ENCODE assay signal across 17 cellular contexts in the genomic region with DNA sequence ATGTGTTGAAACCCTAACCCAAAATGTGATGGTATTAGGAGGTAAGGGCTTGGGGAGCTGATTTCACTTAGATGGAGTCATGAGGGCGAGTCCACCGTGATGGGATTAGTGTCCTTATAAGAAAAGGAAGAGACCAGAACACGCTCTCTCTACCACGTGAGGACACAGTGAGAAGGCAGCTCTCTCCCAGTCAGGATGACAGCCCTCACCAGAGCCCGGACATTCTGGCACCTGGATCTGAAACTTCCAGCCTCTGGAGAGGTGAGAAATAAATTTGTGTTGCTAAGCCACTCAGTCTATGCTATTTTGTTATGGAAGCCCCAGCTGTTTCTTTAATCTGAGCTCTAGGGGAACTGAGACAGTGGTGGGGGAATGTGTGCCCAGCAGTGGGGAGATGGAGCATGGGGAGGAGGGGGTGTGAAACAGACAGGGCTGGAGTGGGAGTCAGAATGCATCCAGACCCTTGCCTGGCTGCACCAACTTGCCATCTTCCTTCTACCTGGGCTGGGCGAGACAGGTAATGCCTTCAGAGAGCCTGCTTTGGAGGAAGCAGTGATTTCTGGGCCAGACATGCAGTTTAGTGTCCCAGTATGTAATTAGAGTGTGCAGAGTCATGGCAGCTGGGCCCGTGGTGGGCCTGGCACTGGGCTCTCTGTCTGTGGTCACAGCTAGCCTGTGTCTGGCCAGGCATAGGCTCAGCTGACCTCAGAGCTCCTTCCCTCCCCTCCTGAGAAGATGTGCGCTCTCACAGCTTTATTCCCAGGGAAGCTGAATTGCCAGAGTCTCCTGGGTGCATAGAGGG. TPM values are rescaled to one million over a fixed set of nuclear protein-coding genes. Genes with fewer than 3 reads are reported as not detected.
DNase-seq lines count a peak whose midpoint lies in the region; ATAC-seq, FAIRE-seq and TF ChIP-seq lines count a peak whose summit lies in the region.
"Had no signal": no experiment of that assay in that cellular context is flagged by ENCODE, and none has a peak within 500 bp of the region (broad histone marks: within the 10 kb centered on the region; RNA-seq: fewer than 3 reads in every experiment).

No MANE protein-coding gene starts in this region.

- peak; percentile 12 for DNase-seq in activated CD8-positive, alpha-beta memory T cell treated with anti-CD3 and anti-CD28 coated beads, Interleukin-2, amount 10 ng/mL, durations not matched to agents 7 days and 5 days
- DNase-seq in activated CD8-positive, alpha-beta memory T cell treated with anti-CD3 and anti-CD28 coated beads, Interleukin-2, amount 50 U/mL, for 4 hours: no peak
- DNase-seq in caudate nucleus (lab: John Stamatoyannopoulos, UW) (no peak), lower leg skin (ENCODE audit: low spot score in 2 of 2) (peak; percentile 16 to 76), tibial artery (peak in 1 of 2 donors; percentile 44), RCC 7860 (ENCODE audit: low spot score) (no peak)
- no peak for DNase-seq in activated naive CD4-positive, alpha-beta T cell treated with anti-CD3 and anti-CD28 coated beads, Interleukin-2, amount 50 U/mL, for 72 hours (ENCODE audit: low spot score in 2 of 2)
- DNase-seq: EL, H7, NCI-H1105 treated with DMSO at 0.1 percent for 48 hours, NCI-H187, NCI-H2171 had no signal

- FAIRE-seq in RCC 7860 (lab: Jason Lieb, UNC): no peak
- FAIRE-seq: HepG2 had no signal

- H3K4me3 ChIP-seq in lower leg skin (ENCODE audit: low read depth, poor library complexity, severe bottlenecking) (no peak overlapping the region), tibial artery (no peak overlapping the region)
- H3K4me3 ChIP-seq: BLaER1 had no signal

- H3K27me3 Mint-ChIP-seq in activated CD8-positive, alpha-beta memory T cell treated with anti-CD3 and anti-CD28 coated beads, Interleukin-2, amount 10 ng/mL, durations not matched to agents 7 days and 5 days: peaks cover 12% of the 10 kb centered on the region

- H3K27ac Mint-ChIP-seq in activated CD8-positive, alpha-beta memory T cell treated with anti-CD3 and anti-CD28 coated beads, Interleukin-2, amount 10 ng/mL, durations not matched to agents 7 days and 5 days: no peak overlapping the region
- peak overlapping the region in 1 of 2 donors; percentile 9 for H3K27ac Mint-ChIP-seq in activated naive CD4-positive, alpha-beta T cell treated with anti-CD3 and anti-CD28 coated beads, Interleukin-2, amount 50 U/mL, for 72 hours

- H3K36me3 ChIP-seq in tibial artery: no peaks in the 10 kb centered on the region
- H3K36me3 ChIP-seq: BLaER1 had no signal

- no peaks in the 10 kb centered on the region for H3K27me3 ChIP-seq in tibial artery

- H3K36me3 Mint-ChIP-seq in activated CD8-positive, alpha-beta memory T cell treated with anti-CD3 and anti-CD28 coated beads, Interleukin-2, amount 10 ng/mL, durations not matched to agents 7 days and 5 days: no peaks in the 10 kb centered on the region
- no peaks in the 10 kb centered on the region for H3K36me3 Mint-ChIP-seq in activated naive CD4-positive, alpha-beta T cell treated with anti-CD3 and anti-CD28 coated beads, Interleukin-2, amount 50 U/mL, for 72 hours

- H3K9me3 Mint-ChIP-seq in activated CD8-positive, alpha-beta memory T cell treated with anti-CD3 and anti-CD28 coated beads, Interleukin-2, amount 10 ng/mL, durations not matched to agents 7 days and 5 days (ENCODE audit: low read depth): no peaks in the 10 kb centered on the region
- H3K9me3 Mint-ChIP-seq in activated naive CD4-positive, alpha-beta T cell treated with anti-CD3 and anti-CD28 coated beads, Interleukin-2, amount 50 U/mL, for 72 hours: no peaks in the 10 kb centered on the region

- H3K27ac ChIP-seq in caudate nucleus (ENCODE audit: low read depth, low read length) (peak overlapping the region; percentile 64), tibial artery (peak overlapping the region; percentile 59 to 75)
- H3K27ac ChIP-seq: 22Rv1, BLaER1, KMS-11 had no signal

- no peaks in the 10 kb centered on the region for H3K4me1 Mint-ChIP-seq in activated CD8-positive, alpha-beta memory T cell treated with anti-CD3 and anti-CD28 coated beads, Interleukin-2, amount 10 ng/mL, durations not matched to agents 7 days and 5 days

- intact Hi-C loops in lower leg skin (cut with DNase I; ENCODE audit: low total_unique reads): no loop called here
- intact Hi-C loops in tibial artery (cut with DNase I; ENCODE audit: low total_unique reads): no loop called here

- H3K9me3 ChIP-seq in tibial artery: no peaks in the 10 kb centered on the region
- H3K9me3 ChIP-seq: BLaER1 had no signal

- TF ChIP-seq POLR2A in lower leg skin (IDR thresholded peaks at IDR 0.05): no peak

- H3K4me1 ChIP-seq in tibial artery: peaks cover 0 to 36% (median 26%) of the 10 kb centered on the region in 4 donors

- no peak for TF ChIP-seq CTCF in lower leg skin (IDR thresholded peaks at IDR 0.05)
- TF ChIP-seq CTCF in tibial artery (IDR thresholded peaks at IDR 0.05): no peak

- H3K4me3 Mint-ChIP-seq in activated CD8-positive, alpha-beta memory T cell treated with anti-CD3 and anti-CD28 coated beads, Interleukin-2, amount 10 ng/mL, durations not matched to agents 7 days and 5 days: no peak overlapping the region

- CTCF ChIA-PET in activated CD8-positive, alpha-beta memory T cell treated with anti-CD3 and anti-CD28 coated beads, Interleukin-2, amount 10 ng/mL, durations not matched to agents 7 days and 5 days (lab: Charles Lee): no interaction called here

- WGBS in lower leg skin, 2 donors: 83 to 96% methylated on average over 7 to 8 of the region's 8 CpGs

- no peak for ATAC-seq in activated CD8-positive, alpha-beta memory T cell treated with anti-CD3 and anti-CD28 coated beads, Interleukin-2, amount 10 ng/mL, durations not matched to agents 7 days and 5 days
- ATAC-seq in activated naive CD4-positive, alpha-beta T cell treated with anti-CD3 and anti-CD28 coated beads, Interleukin-2, amount 50 U/mL, for 72 hours: no peak
- ATAC-seq in GM18909 (IDR thresholded peaks at IDR 0.05; ENCODE audit: poor library complexity, unreplicated experiment): no peak
- ATAC-seq: HepG2 had no signal

RNA-seq across cellular contexts. Expression of a gene that starts 38.1 kb away (rescaled TPM):
- 10 to 100 TPM in 1 of 2 experiments, 1 to 10 TPM in 1; 9.1 to 36.4 TPM for total RNA-seq in activated CD8-positive, alpha-beta memory T cell treated with anti-CD3 and anti-CD28 coated beads, Interleukin-2, amount 10 ng/mL, durations not matched to agents 7 days and 5 days
- 100 to 1,000 TPM; 569 to 894 (median 709) TPM for total RNA-seq in lower leg skin
- total RNA-seq in activated naive CD4-positive, alpha-beta T cell treated with anti-CD3 and anti-CD28 coated beads, Interleukin-2, amount 50 U/mL, for 72 hours: 1 to 10 TPM; 5.9 to 7.1 TPM

Comparison
In these comparisons a context has a peak if more than half of its experiments do, and no peak if none do; other contexts are left out.
1. DNase-seq: peak in activated CD8-positive, alpha-beta memory T cell treated with anti-CD3 and anti-CD28 coated beads, Interleukin-2, amount 10 ng/mL, durations not matched to agents 7 days and 5 days (single experiment) and lower leg skin (2 of 2); none in activated CD8-positive, alpha-beta memory T cell treated with anti-CD3 and anti-CD28 coated beads, Interleukin-2, amount 50 U/mL, for 4 hours (single experiment), caudate nucleus (0 of 61), activated naive CD4-positive, alpha-beta T cell treated with anti-CD3 and anti-CD28 coated beads, Interleukin-2, amount 50 U/mL, for 72 hours (0 of 2) and RCC 7860 (single experiment).
2. RNA of a gene that starts 38.1 kb away (total RNA-seq): 569 to 894 TPM in lower leg skin; 9.1 to 36.4 TPM in activated CD8-positive, alpha-beta memory T cell treated with anti-CD3 and anti-CD28 coated beads, Interleukin-2, amount 10 ng/mL, durations not matched to agents 7 days and 5 days and 5.9 to 7.1 TPM in activated naive CD4-positive, alpha-beta T cell treated with anti-CD3 and anti-CD28 coated beads, Interleukin-2, amount 50 U/mL, for 72 hours; every median in the first group is over 10 times any median in the second.